23 cellular contexts compared by ENCODE assay signal in genomic region chr1:45038240-45038639, GRCh38.
"Had no signal": no experiment of that assay in that cellular context is flagged by ENCODE, and none has a peak within 500 bp of the region (broad histone marks: within the 10 kb centered on the region; RNA-seq: fewer than 3 reads in every experiment).

No MANE protein-coding gene starts in this region.

- H3K27ac Mint-ChIP-seq: dendritic cell treated with granulocyte-macrophage colony-stimulating factor and Interleukin-4, amounts not matched to agents 40 ng/mL and 50 ng/mL, for 4 days; endodermal cell; mesothelial cell of epicardium; naive thymus-derived CD4-positive, alpha-beta T cell; nephron; neural progenitor cell; stimulated activated effector memory CD8-positive, alpha-beta T cell treated with anti-CD3 and anti-CD28 coated beads, Interleukin-12 subunit alpha, Interleukin-12 subunit beta, amount 100 ng/mL, for 72 hours had no signal

- H3K36me3 ChIP-seq: neural progenitor cell, prostate gland, right atrium auricular region, thyroid gland had no signal

- H3K27me3 Mint-ChIP-seq: dendritic cell treated with granulocyte-macrophage colony-stimulating factor and Interleukin-4, amounts not matched to agents 40 ng/mL and 50 ng/mL, for 4 days; naive thymus-derived CD4-positive, alpha-beta T cell had no signal

- H3K9me3 Mint-ChIP-seq: dendritic cell treated with granulocyte-macrophage colony-stimulating factor and Interleukin-4, amounts not matched to agents 40 ng/mL and 50 ng/mL, for 4 days; endodermal cell; mesothelial cell of epicardium; naive thymus-derived CD4-positive, alpha-beta T cell; nephron; neural progenitor cell; stimulated activated effector memory CD8-positive, alpha-beta T cell treated with anti-CD3 and anti-CD28 coated beads, Interleukin-12 subunit alpha, Interleukin-12 subunit beta, amount 100 ng/mL, for 72 hours had no signal

- H3K36me3 Mint-ChIP-seq: mesothelial cell of epicardium had no signal

- H3K27ac ChIP-seq: epithelial cell of prostate, foreskin keratinocyte, gastroesophageal sphincter, heart right ventricle, neural progenitor cell, prostate gland, right atrium auricular region, stomach, thyroid gland, vagina had no signal

- H3K4me1 Mint-ChIP-seq: nephron; neural progenitor cell; stimulated activated effector memory CD8-positive, alpha-beta T cell treated with anti-CD3 and anti-CD28 coated beads, Interleukin-12 subunit alpha, Interleukin-12 subunit beta, amount 100 ng/mL, for 72 hours had no signal

- H3K9me3 ChIP-seq: gastroesophageal sphincter, heart right ventricle, prostate gland, right atrium auricular region, stomach, thyroid gland, vagina had no signal

- DNase-seq: effector CD8-positive, alpha-beta T cell; endodermal cell; heart right ventricle; mesenchymal stem cell; naive thymus-derived CD4-positive, alpha-beta T cell; stimulated activated CD4-positive, alpha-beta T cell treated with anti-CD3 and anti-CD28 coated beads, Interleukin-2, amount 100 ng/mL, for 24 hours; stimulated activated CD4-positive, alpha-beta T cell treated with anti-CD3 and anti-CD28 coated beads, Interleukin-4, amount 100 ng/mL, for 24 hours; stimulated activated naive CD4-positive, alpha-beta T cell treated with Interleukin-2 at 50 U/mL for 16 hours; stomach; thyroid gland; trophoblast cell had no signal

- H3K4me3 ChIP-seq: gastroesophageal sphincter, heart right ventricle, lung, neural progenitor cell, prostate gland, right atrium auricular region, stomach, thyroid gland, vagina had no signal

- H3K4me3 Mint-ChIP-seq: dendritic cell treated with granulocyte-macrophage colony-stimulating factor and Interleukin-4, amounts not matched to agents 40 ng/mL and 50 ng/mL, for 4 days; endodermal cell; mesothelial cell of epicardium; naive thymus-derived CD4-positive, alpha-beta T cell; nephron; neural progenitor cell; stimulated activated effector memory CD8-positive, alpha-beta T cell treated with anti-CD3 and anti-CD28 coated beads, Interleukin-12 subunit alpha, Interleukin-12 subunit beta, amount 100 ng/mL, for 72 hours had no signal

- H3K4me1 ChIP-seq: foreskin keratinocyte, gastroesophageal sphincter, heart right ventricle, neural progenitor cell, prostate gland, right atrium auricular region, stomach, vagina had no signal
